Comparison of ENCODE assay signal across 17 cellular contexts in genomic region chr1:184310157-184310819, GRCh38.
DNase-seq lines count a peak whose midpoint lies in the region; ATAC-seq and TF ChIP-seq lines count a peak whose summit lies in the region.
"Had no signal": no experiment of that assay in that cellular context is flagged by ENCODE, and none has a peak within 500 bp of the region (broad histone marks: within the 10 kb centered on the region; RNA-seq: fewer than 3 reads in every experiment).

No MANE protein-coding gene starts in this region.

- H3K56ac ChIP-seq in mesendoderm (ENCODE audit: low read length) = no peak overlapping the region

- no peak overlapping the region for H3K4me3 Mint-ChIP-seq in activated naive CD4-positive, alpha-beta T cell treated with anti-CD3 and anti-CD28 coated beads, Interleukin-2, amount 10 ng/mL, durations not matched to agents 7 days and 5 days

- H2BK15ac ChIP-seq in mesendoderm (replicated peaks; ENCODE audit: low read depth) = no peak overlapping the region

- no peaks in the 10 kb centered on the region for H3K9me3 Mint-ChIP-seq in activated naive CD4-positive, alpha-beta T cell treated with anti-CD3 and anti-CD28 coated beads, Interleukin-2, amount 10 ng/mL, durations not matched to agents 7 days and 5 days

- no peaks in the 10 kb centered on the region for H3K27me3 ChIP-seq in mesendoderm (ENCODE audit: insufficient read depth, low read length, poor library complexity)
- H3K27me3 ChIP-seq: BLaER1 treated with 17β-estradiol and CSF1 and Interleukin-3, amounts not matched to agents 10 nM and 100 nM; Peyer's patch had no signal

- no peak overlapping the region for H2BK5ac ChIP-seq in mesendoderm (ENCODE audit: low read length)

- H3K36me3 ChIP-seq in mesendoderm (ENCODE audit: control insufficient read depth, insufficient read depth, low read length) = no peaks in the 10 kb centered on the region
- H3K36me3 ChIP-seq: BLaER1 treated with 17β-estradiol and CSF1 and Interleukin-3, amounts not matched to agents 10 nM and 100 nM; Peyer's patch had no signal

- H2BK120ac ChIP-seq in mesendoderm (ENCODE audit: low read depth, low read length) = no peak overlapping the region

- H3K4ac ChIP-seq in mesendoderm (ENCODE audit: low read depth, low read length) = no peak overlapping the region

- H3K9ac ChIP-seq in mesendoderm (ENCODE audit: low read length) = no peak overlapping the region
- H3K9ac ChIP-seq: BLaER1 treated with 17β-estradiol and CSF1 and Interleukin-3, amounts not matched to agents 10 nM and 100 nM; SK-N-SH had no signal

- H3K27ac ChIP-seq in mesendoderm (ENCODE audit: low read depth, low read length) = no peak overlapping the region
- H3K27ac ChIP-seq: BLaER1 treated with 17β-estradiol and CSF1 and Interleukin-3, amounts not matched to agents 10 nM and 100 nM; HL-60; Peyer's patch had no signal

- H3K4me2 ChIP-seq in mesendoderm (ENCODE audit: low read length) = no peak overlapping the region
- H3K4me2 ChIP-seq: BLaER1 treated with 17β-estradiol and CSF1 and Interleukin-3, amounts not matched to agents 10 nM and 100 nM; SK-N-SH had no signal

- peaks cover 4% of the 10 kb centered on the region for H3K27me3 Mint-ChIP-seq in activated naive CD4-positive, alpha-beta T cell treated with anti-CD3 and anti-CD28 coated beads, Interleukin-2, amount 10 ng/mL, durations not matched to agents 7 days and 5 days

- no peak overlapping the region for H3K23ac ChIP-seq in mesendoderm (ENCODE audit: low read length)

- DNase-seq in NCI-H146 (lab: John Stamatoyannopoulos, UW) (peak; percentile 6), NCI-H146 treated with DMSO at 0.1 percent for 48 hours (lab: John Stamatoyannopoulos, UW; ENCODE audit: unreplicated experiment) (no peak), erythroblast (lab: John Stamatoyannopoulos, UW) (peak; percentile 6 to 10), mesendoderm (peak; percentile 8)
- DNase-seq in activated naive CD4-positive, alpha-beta T cell treated with anti-CD3 and anti-CD28 coated beads, Interleukin-2, amount 10 ng/mL, durations not matched to agents 7 days and 5 days = no peak
- no peak for DNase-seq in stimulated activated naive CD4-positive, alpha-beta T cell (lab: John Stamatoyannopoulos, UW)
- DNase-seq: 8988T, KBM-7, NCI-H1436 treated with DMSO at 0.1 percent for 48 hours, NCI-H82, Peyer's patch, Right ventricle myocardium superior, SK-N-SH had no signal

- no peak overlapping the region for H2AK5ac ChIP-seq in mesendoderm (ENCODE audit: low read length)

- no CpG with 5 or more reads among the region's 1 CpG for WGBS in mesendoderm (ENCODE audit: extremely low coverage, insufficient coverage, low lambda C conversion rate)

- CTCF ChIA-PET in activated naive CD4-positive, alpha-beta T cell treated with anti-CD3 and anti-CD28 coated beads, Interleukin-2, amount 10 ng/mL, durations not matched to agents 7 days and 5 days (lab: Charles Lee) = interaction anchor here (0.6 kb wide), 1 partner anchor 144 kb away, joined by 3 read pairs; no protein-coding TSS in a partner anchor

- H3K79me2 ChIP-seq in mesendoderm (ENCODE audit: control insufficient read depth, insufficient read depth, low read length) = no peaks in the 10 kb centered on the region

- ATAC-seq in HG03095 (IDR thresholded peaks at IDR 0.05; ENCODE audit: unreplicated experiment) (no peak), GM21723 (IDR thresholded peaks at IDR 0.05; ENCODE audit: unreplicated experiment) (no peak)

- H3K4me1 Mint-ChIP-seq in activated naive CD4-positive, alpha-beta T cell treated with anti-CD3 and anti-CD28 coated beads, Interleukin-2, amount 10 ng/mL, durations not matched to agents 7 days and 5 days = no peaks in the 10 kb centered on the region

- no peak overlapping the region for H3K27ac Mint-ChIP-seq in activated naive CD4-positive, alpha-beta T cell treated with anti-CD3 and anti-CD28 coated beads, Interleukin-2, amount 10 ng/mL, durations not matched to agents 7 days and 5 days

- H4K8ac ChIP-seq in mesendoderm (ENCODE audit: low read depth, low read length) = no peak overlapping the region

- no peak overlapping the region for H3K18ac ChIP-seq in mesendoderm (ENCODE audit: low read length)

- no peak overlapping the region for H4K5ac ChIP-seq in mesendoderm (ENCODE audit: low read length)

- no peaks in the 10 kb centered on the region for H3K36me3 Mint-ChIP-seq in activated naive CD4-positive, alpha-beta T cell treated with anti-CD3 and anti-CD28 coated beads, Interleukin-2, amount 10 ng/mL, durations not matched to agents 7 days and 5 days

- TF ChIP-seq POLR2A in erythroblast (IDR thresholded peaks at IDR 0.05; ENCODE audit: low read length) = no peak

- H3K79me1 ChIP-seq in mesendoderm (ENCODE audit: low read length) = no peaks in the 10 kb centered on the region

- H3K4me3 ChIP-seq in mesendoderm (ENCODE audit: low read length) = no peak overlapping the region
- H3K4me3 ChIP-seq: BLaER1 treated with 17β-estradiol and CSF1 and Interleukin-3, amounts not matched to agents 10 nM and 100 nM; Peyer's patch had no signal

- H3K4me1 ChIP-seq in mesendoderm (ENCODE audit: control insufficient read depth, low read depth, low read length) = no peaks in the 10 kb centered on the region
- H3K4me1 ChIP-seq: BLaER1 treated with 17β-estradiol and CSF1 and Interleukin-3, amounts not matched to agents 10 nM and 100 nM; Peyer's patch had no signal

Comparison
In these comparisons a context has a peak if more than half of its experiments do, and no peak if none do; other contexts are left out.
1. DNase-seq: peak in NCI-H146 (single experiment), erythroblast (2 of 2) and mesendoderm (single experiment); none in NCI-H146 treated with DMSO at 0.1 percent for 48 hours (single experiment), activated naive CD4-positive, alpha-beta T cell treated with anti-CD3 and anti-CD28 coated beads, Interleukin-2, amount 10 ng/mL, durations not matched to agents 7 days and 5 days (single experiment) and stimulated activated naive CD4-positive, alpha-beta T cell (0 of 6).